1 cellular context compared by ENCODE assay signal in genomic region chr16:22948058-22948602, GRCh38.
TF ChIP-seq lines count a peak whose summit lies in the region.

No MANE protein-coding gene starts in this region.

TF ChIP-seq in WTC11, 78 proteins besides CTCF, POLR2A, EP300 and RAD21 (continued from another document):
- no peak for TF ChIP-seq PRRX2 (CRISPR knock-in tag; IDR thresholded peaks at IDR 0.05)
- TF ChIP-seq RELA (CRISPR knock-in tag; IDR thresholded peaks at IDR 0.05; ENCODE audit: borderline replicate concordance), result no peak
